9 cellular contexts compared by ENCODE assay signal in genomic region chr19:33226550-33227241, GRCh38. TPM values are rescaled to one million over a fixed set of nuclear protein-coding genes. Genes with fewer than 3 reads are reported as not detected.
DNase-seq lines count a peak whose midpoint lies in the region; ATAC-seq and TF ChIP-seq lines count a peak whose summit lies in the region.
"Had no signal": no experiment of that assay in that cellular context is flagged by ENCODE, and none has a peak within 500 bp of the region (broad histone marks: within the 10 kb centered on the region; RNA-seq: fewer than 3 reads in every experiment).

No MANE protein-coding gene starts in this region.

- no peak overlapping the region for H2AK5ac ChIP-seq in mesenchymal stem cell (ENCODE audit: low read length, severe bottlenecking)

- peaks cover 29 to 44% (median 36%) of the 10 kb centered on the region in 5 experiments for H3K9me3 Mint-ChIP-seq in brain

- H3K4ac ChIP-seq in mesenchymal stem cell (ENCODE audit: low read depth in 1 of 2, low read length in 2 of 2): no peak overlapping the region

- H2BK120ac ChIP-seq in mesenchymal stem cell (ENCODE audit: low read depth, low read length): no peak overlapping the region

- H2AFZ ChIP-seq in mesenchymal stem cell (ENCODE audit: low read depth, low read length): no peak overlapping the region

- H2BK5ac ChIP-seq in mesenchymal stem cell (ENCODE audit: low read depth, low read length, poor library complexity, severe bottlenecking): no peak overlapping the region

- no peak overlapping the region for H3K14ac ChIP-seq in mesenchymal stem cell (ENCODE audit: low read length in 2 of 2)

- peak overlapping the region; percentile 52 for H3K4me2 ChIP-seq in mesenchymal stem cell (ENCODE audit: low read length, poor library complexity, severe bottlenecking)

- H2BK12ac ChIP-seq in mesenchymal stem cell (ENCODE audit: low read length in 2 of 2): no peak overlapping the region

- no peak overlapping the region for H2BK15ac ChIP-seq in mesenchymal stem cell (ENCODE audit: low read depth, poor library complexity, severe bottlenecking)

- peak overlapping the region in 3 of 5 experiments; percentile 42 to 76 (median 49) for H3K4me3 Mint-ChIP-seq in brain

- H3K27me3 ChIP-seq in mesenchymal stem cell (ENCODE audit: control insufficient read depth in 1 of 2, insufficient read depth in 1 of 2, low read length in 2 of 2): peaks cover 51 to 60% of the 10 kb centered on the region in 2 experiments

- peaks cover 24% of the 10 kb centered on the region for H3K9me3 ChIP-seq in mesenchymal stem cell (ENCODE audit: control insufficient read depth, low read length)

- no peak overlapping the region for H3K27ac Mint-ChIP-seq in brain

- H3K4me3 ChIP-seq in mesenchymal stem cell (ENCODE audit: insufficient read depth in 1 of 2, low read depth in 1 of 2, low read length in 2 of 2): peak overlapping the region in 1 of 2 experiments; percentile 34

- peak overlapping the region; percentile 14 for H3K27ac ChIP-seq in mesenchymal stem cell (ENCODE audit: low read length, poor library complexity, severe bottlenecking)

- no peak overlapping the region for H4K8ac ChIP-seq in mesenchymal stem cell (ENCODE audit: low read length)

- peaks cover 12% of the 10 kb centered on the region for H3K36me3 Mint-ChIP-seq in brain

- no peaks in the 10 kb centered on the region for H3K36me3 ChIP-seq in mesenchymal stem cell (ENCODE audit: control insufficient read depth in 1 of 2, insufficient read depth in 2 of 2, low read depth in 1 of 2, low read length in 2 of 2)

- no peak overlapping the region for H4K91ac ChIP-seq in mesenchymal stem cell (ENCODE audit: low read length)

- peaks cover 5% of the 10 kb centered on the region for H3K4me1 Mint-ChIP-seq in brain

- no peak for TF ChIP-seq CTCF in brain (conservative IDR thresholded peaks at IDR 0.05)

- H3K27me3 Mint-ChIP-seq in brain: peaks cover 84% of the 10 kb centered on the region

- ATAC-seq in HG03469 (IDR thresholded peaks at IDR 0.05; ENCODE audit: unreplicated experiment) (no peak), HG03045 (IDR thresholded peaks at IDR 0.05; ENCODE audit: unreplicated experiment) (no peak), HG02852 (IDR thresholded peaks at IDR 0.05; ENCODE audit: unreplicated experiment) (no peak)

- H3K18ac ChIP-seq in mesenchymal stem cell (ENCODE audit: low read depth in 1 of 2, low read length in 2 of 2): no peak overlapping the region

- WGBS in mesenchymal stem cell: 6% methylated on average over 48 of the region's 66 CpGs

- H3K23ac ChIP-seq in mesenchymal stem cell (ENCODE audit: low read length in 2 of 2): no peak overlapping the region

- H3K4me1 ChIP-seq in mesenchymal stem cell (ENCODE audit: control insufficient read depth, insufficient read depth, low read depth, low read length): peaks cover 11% of the 10 kb centered on the region

- DNase-seq in stimulated activated CD4-positive, alpha-beta T cell treated with anti-CD3 and anti-CD28 coated beads, Interleukin-15, amount 100 ng/mL, for 24 hours: peak; percentile 52
- no peak for DNase-seq in stimulated activated CD4-positive, alpha-beta T cell treated with anti-CD3 and anti-CD28 coated beads, Interleukin-4, amount 100 ng/mL, for 4 hours
- DNase-seq in mesenchymal stem cell (peak; percentile 15), NCI-H226 (no peak)
- DNase-seq: NCI-H2107 had no signal

- no peaks in the 10 kb centered on the region for H3K79me1 ChIP-seq in mesenchymal stem cell (replicated peaks; ENCODE audit: low read length, poor library complexity, severe bottlenecking)

- no peak overlapping the region for H3K9ac ChIP-seq in mesenchymal stem cell (ENCODE audit: low read length)

RNA-seq across cellular contexts. Expression of gene SLC7A10, which starts 1.0 kb away (rescaled TPM):
- 4.7 TPM for polyA plus RNA-seq in brain (ENCODE audit: insufficient read depth, low read depth, low replicate concordance)
- 0.14 TPM for polyA plus RNA-seq in mesenchymal stem cell (2013, experiment 1 of 2)
- 0.18 TPM for polyA plus RNA-seq in mesenchymal stem cell (2013, experiment 2 of 2)

RNA-seq across cellular contexts. Expression of gene LRP3, which starts 32.6 kb away (rescaled TPM):
- 240 TPM for polyA plus RNA-seq in brain (ENCODE audit: insufficient read depth, low read depth, low replicate concordance)
- 27.7 TPM for polyA plus RNA-seq in mesenchymal stem cell (2013, experiment 1 of 2)
- polyA plus RNA-seq in mesenchymal stem cell (2013, experiment 2 of 2): 25.6 TPM

Comparison
In these comparisons a context has a peak if more than half of its experiments do, and no peak if none do; other contexts are left out.
1. DNase-seq: peak in stimulated activated CD4-positive, alpha-beta T cell treated with anti-CD3 and anti-CD28 coated beads, Interleukin-15, amount 100 ng/mL, for 24 hours (single experiment) and mesenchymal stem cell (single experiment); none in stimulated activated CD4-positive, alpha-beta T cell treated with anti-CD3 and anti-CD28 coated beads, Interleukin-4, amount 100 ng/mL, for 4 hours (0 of 2) and NCI-H226 (single experiment).